Comparison of ENCODE assay signal across 7 cellular contexts in genomic region chr12:76511116-76511716, GRCh38. TPM values are rescaled to one million over a fixed set of nuclear protein-coding genes. Genes with fewer than 3 reads are reported as not detected.
DNase-seq lines count a peak whose midpoint lies in the region; ATAC-seq and TF ChIP-seq lines count a peak whose summit lies in the region.
"Not testable (repeated sequence)": the region's sequence is repeated elsewhere in the genome, so short reads cannot be mapped to it uniquely, and the experiment has no call there.

No MANE protein-coding gene starts in this region.

- DNase-seq in activated B cell treated with CpG ODN at 0.5 μM for 24 hours = not testable (repeated sequence)

- peak overlapping the region; percentile 59 for H3K4me3 Mint-ChIP-seq in activated B cell treated with CpG ODN at 0.5 μM for 24 hours

- POLR2A ChIA-PET in activated B cell treated with CpG ODN at 0.5 μM for 24 hours (lab: Charles Lee) = interaction anchor here (0.6 to 1.6 kb wide), 12 partner anchors 22 to 1031 kb away, joined by 3 to 23 read pairs (median 5); partner anchors contain the start of genes BBS10, GLIPR1, KRR1 and OSBPL8

- peak overlapping the region; percentile 89 for H3K27ac Mint-ChIP-seq in activated B cell treated with CpG ODN at 0.5 μM for 24 hours

- intact Hi-C loops in activated B cell treated with CpG ODN at 0.5 μM for 24 hours (cut with micrococcal nuclease) = loop anchor here (1.0 to 2.0 kb wide), 8 partner anchors 16 to 1000 kb away; partner anchors contain the start of genes KRR1, NAP1L1, OSBPL8 and PHLDA1

- TF ChIP-seq POLR2A in GM18505 (IDR thresholded peaks at IDR 0.05; ENCODE audit: borderline replicate concordance, extremely low read depth, insufficient read depth, insufficient read length) = not testable (repeated sequence)

- H3K4me1 Mint-ChIP-seq in activated B cell treated with CpG ODN at 0.5 μM for 24 hours = peaks cover 63% of the 10 kb centered on the region

- peak; percentile 88 for ATAC-seq in GM18505 (IDR thresholded peaks at IDR 0.05; ENCODE audit: unreplicated experiment)
- peak; percentile 90 for ATAC-seq in GM19043 (IDR thresholded peaks at IDR 0.05; ENCODE audit: low read depth, unreplicated experiment)
- peak; percentile 90 for ATAC-seq in GM21447 (IDR thresholded peaks at IDR 0.05; ENCODE audit: unreplicated experiment)
- ATAC-seq in HG02798 (IDR thresholded peaks at IDR 0.05; ENCODE audit: poor library complexity, unreplicated experiment) = peak; percentile 78
- peak; percentile 61 for ATAC-seq in HG03108 (IDR thresholded peaks at IDR 0.05; ENCODE audit: unreplicated experiment)
- ATAC-seq in HG03575 (IDR thresholded peaks at IDR 0.05; ENCODE audit: extremely low read depth, insufficient number of reproducible peaks, low FRiP score, unreplicated experiment) = peak; percentile 47
- peak; percentile 93 for ATAC-seq in activated B cell treated with CpG ODN at 0.5 μM for 24 hours (ENCODE audit: low read depth)

- CTCF ChIA-PET in activated B cell treated with CpG ODN at 0.5 μM for 24 hours (lab: Charles Lee) = interaction anchor here (0.6 to 1.3 kb wide), 3 partner anchors 43 to 75 kb away, joined by 3 read pairs; no protein-coding TSS in a partner anchor

- peaks cover 23% of the 10 kb centered on the region for H3K9me3 Mint-ChIP-seq in activated B cell treated with CpG ODN at 0.5 μM for 24 hours

- TF ChIP-seq CTCF in activated B cell treated with CpG ODN at 0.5 μM for 24 hours (IDR thresholded peaks at IDR 0.05) = not testable (repeated sequence)

- H3K27me3 Mint-ChIP-seq in activated B cell treated with CpG ODN at 0.5 μM for 24 hours = not testable (repeated sequence)

- peaks cover 39% of the 10 kb centered on the region for H3K36me3 Mint-ChIP-seq in activated B cell treated with CpG ODN at 0.5 μM for 24 hours (ENCODE audit: low read depth)

RNA-seq across cellular contexts. Expression of gene OSBPL8, which starts 48.4 kb away (rescaled TPM):
- 73.8 and 79.6 TPM in 2 replicates for total RNA-seq in activated B cell treated with CpG ODN at 0.5 μM for 24 hours
